8 cellular contexts compared by ENCODE assay signal in genomic region chr16:70800306-70800705, GRCh38. TPM values are rescaled to one million over a fixed set of nuclear protein-coding genes. Genes with fewer than 3 reads are reported as not detected.
DNase-seq lines count a peak whose midpoint lies in the region; ATAC-seq, FAIRE-seq and TF ChIP-seq lines count a peak whose summit lies in the region.

No MANE protein-coding gene starts in this region.

- DNase-seq in AG10803 (ENCODE audit: low read depth) (no peak), adrenal gland (no peak), lower leg skin (ENCODE audit: low spot score in 2 of 2) (no peak), type B pancreatic cell (ENCODE audit: extremely low spot score, unreplicated experiment) (no peak), urothelium cell line (ENCODE audit: low spot score) (no peak), kidney glomerular epithelial cell (lab: John Stamatoyannopoulos, UW) (no peak)

- peaks cover 16% of the 10 kb centered on the region for H3K4me1 Mint-ChIP-seq in type B pancreatic cell (ENCODE audit: unreplicated experiment)

- H3K4me1 ChIP-seq in adrenal gland (replicated peaks in 1 of 2): peaks cover 5 to 20% of the 10 kb centered on the region in 2 donors

- peak overlapping the region; percentile 96 for H3K4me3 ChIP-seq in AG10803 (ENCODE audit: low read length)
- H3K4me3 ChIP-seq in adrenal gland: peak overlapping the region; percentile 59 to 93 (median 76)
- H3K4me3 ChIP-seq in lower leg skin (ENCODE audit: low read depth, poor library complexity, severe bottlenecking): peak overlapping the region; percentile 87

- H3K36me3 ChIP-seq in adrenal gland (replicated peaks in 1 of 2): no peaks in the 10 kb centered on the region

- no peak for FAIRE-seq in urothelium cell line (lab: Jason Lieb, UNC)

- TF ChIP-seq CTCF in AG10803 (conservative IDR thresholded peaks at IDR 0.05; ENCODE audit: low read length) (no peak), adrenal gland (IDR thresholded peaks at IDR 0.05) (no peak), lower leg skin (IDR thresholded peaks at IDR 0.05) (no peak), type B pancreatic cell (conservative IDR thresholded peaks at IDR 0.05) (no peak)

- no peaks in the 10 kb centered on the region for H3K9me3 ChIP-seq in adrenal gland (replicated peaks in 1 of 3)

- intact Hi-C loops in adrenal gland (cut with DNase I) (no loop called here), lower leg skin (cut with DNase I; ENCODE audit: low total_unique reads) (no loop called here)

- peak overlapping the region; percentile 88 for H3K4me3 Mint-ChIP-seq in type B pancreatic cell

- ATAC-seq in HG03432 (IDR thresholded peaks at IDR 0.05; ENCODE audit: unreplicated experiment) (peak; percentile 3), GM19397 (IDR thresholded peaks at IDR 0.05; ENCODE audit: unreplicated experiment) (no peak)

- 10 to 16% (median 13%) methylated on average over 6 to 7 of the region's 7 CpGs for WGBS in adrenal gland, 4 donors
- WGBS in lower leg skin, 2 donors: 14 to 19% methylated on average over 7 of the region's 7 CpGs

- no peaks in the 10 kb centered on the region for H3K27me3 ChIP-seq in adrenal gland

- H3K27ac ChIP-seq in adrenal gland: peak overlapping the region in 3 of 5 donors; percentile 53 to 83 (median 62)

- H3K36me3 Mint-ChIP-seq in type B pancreatic cell: no peaks in the 10 kb centered on the region

- no peaks in the 10 kb centered on the region for H3K9me3 Mint-ChIP-seq in type B pancreatic cell

- peaks cover 15% of the 10 kb centered on the region for H3K27me3 Mint-ChIP-seq in type B pancreatic cell

- peak overlapping the region; percentile 83 for H3K27ac Mint-ChIP-seq in type B pancreatic cell

- TF ChIP-seq POLR2A in adrenal gland (IDR thresholded peaks at IDR 0.05): no peak
- no peak for TF ChIP-seq POLR2A in lower leg skin (IDR thresholded peaks at IDR 0.05)

RNA-seq across cellular contexts. Expression of gene VAC14, which starts 0.7 kb away (rescaled TPM):
- 10 to 100 TPM; 31.0 to 74.8 (median 50.1) TPM for total RNA-seq in adrenal gland
- polyA plus RNA-seq in adrenal gland: 10 to 100 TPM; 24.6 to 74.3 (median 66.2) TPM
- total RNA-seq in lower leg skin: 10 to 100 TPM; 20.1 to 47.8 (median 39.0) TPM
- 38.3 and 39.5 TPM in 2 replicates for total RNA-seq in type B pancreatic cell (ENCODE audit: low replicate concordance)
